ENCODE assay signal across 1 cellular context in the genomic region with DNA sequence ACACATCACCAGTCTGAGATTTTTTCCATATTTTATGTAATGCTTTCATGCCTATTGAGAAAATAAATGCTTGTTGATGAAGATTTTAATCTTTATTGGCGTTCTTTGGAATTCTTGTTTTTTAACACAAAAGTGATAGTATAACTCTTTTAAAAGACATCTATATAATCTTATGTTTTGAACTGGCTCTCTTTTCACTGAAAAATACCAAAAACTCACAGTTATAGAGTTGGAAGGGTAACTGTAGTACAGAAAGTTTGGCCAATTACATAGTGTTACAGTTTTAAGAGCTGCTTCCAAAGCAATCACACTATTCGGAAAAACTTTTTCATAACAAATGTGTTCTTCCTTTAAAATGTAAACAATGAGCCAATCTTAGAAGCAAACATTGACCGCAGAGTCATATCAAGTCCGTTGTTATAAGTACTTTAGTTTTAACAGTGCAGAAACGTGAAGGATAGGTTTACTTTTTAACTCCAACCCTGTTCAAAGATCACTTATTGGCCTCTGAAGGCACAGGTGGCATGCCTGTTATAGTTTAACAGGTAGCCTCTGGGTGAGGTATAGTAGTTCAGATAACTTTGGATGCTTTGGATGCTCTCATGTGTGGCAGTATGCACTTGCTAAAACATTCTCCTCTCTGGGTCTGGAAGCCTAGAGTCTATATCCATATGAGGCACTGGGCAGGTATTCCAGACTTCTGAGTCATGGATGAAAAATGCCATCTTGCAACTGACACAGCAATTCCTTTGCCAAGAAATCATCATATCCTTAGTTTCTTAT.
TF ChIP-seq lines count a peak whose summit lies in the region.

No MANE protein-coding gene starts in this region.

TF ChIP-seq in A549, 52 proteins besides CTCF, POLR2A, EP300 and RAD21 (continued from another document):
- TF ChIP-seq KDM1A (IDR thresholded peaks at IDR 0.05; ENCODE audit: low read depth) (no peak), FOSL2 (IDR thresholded peaks at IDR 0.05) (peak; percentile 92), FOSL2 (CRISPR knock-in tag; IDR thresholded peaks at IDR 0.05) (peak; percentile 99), CEBPB (IDR thresholded peaks at IDR 0.05) (peak; percentile 21 to 82; a peak in 3 of 4 replicates), ZC3H11A (IDR thresholded peaks at IDR 0.05) (no peak), CHD2 (IDR thresholded peaks at IDR 0.05; ENCODE audit: low read length, partially characterized antibody) (no peak), EHF (CRISPR knock-in tag; IDR thresholded peaks at IDR 0.05) (no peak), HOXA7 (CRISPR knock-in tag; IDR thresholded peaks at IDR 0.05) (peak; percentile 76), JUNB (IDR thresholded peaks at IDR 0.05) (peak; percentile 93), MYC (IDR thresholded peaks at IDR 0.05; ENCODE audit: borderline replicate concordance, low read length) (no peak), JUN (IDR thresholded peaks at IDR 0.05) (peak; percentile 86 to 92; a peak in 4 of 5 replicates), FOXS1 (CRISPR knock-in tag; IDR thresholded peaks at IDR 0.05) (peak; percentile 72; the same call in 1 of the 2 replicates), HEYL (CRISPR knock-in tag; IDR thresholded peaks at IDR 0.05) (no peak; the same call in none of the 2 replicates), TP53 (CRISPR knock-in tag; IDR thresholded peaks at IDR 0.05) (no peak), SREBF2 (IDR thresholded peaks at IDR 0.05) (no peak)
- TF ChIP-seq, protein P1, sequence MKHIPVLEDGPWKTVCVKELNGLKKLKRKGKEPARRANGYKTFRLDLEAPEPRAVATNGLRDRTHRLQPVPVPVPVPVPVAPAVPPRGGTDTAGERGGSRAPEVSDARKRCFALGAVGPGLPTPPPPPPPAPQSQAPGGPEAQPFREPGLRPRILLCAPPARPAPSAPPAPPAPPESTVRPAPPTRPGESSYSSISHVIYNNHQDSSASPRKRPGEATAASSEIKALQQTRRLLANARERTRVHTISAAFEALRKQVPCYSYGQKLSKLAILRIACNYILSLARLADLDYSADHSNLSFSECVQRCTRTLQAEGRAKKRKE (CRISPR knock-in tag; IDR thresholded peaks at IDR 0.05; ENCODE audit: low read depth): peak; percentile 64; the same call in 1 of the 2 replicates
- TF ChIP-seq, protein P2, sequence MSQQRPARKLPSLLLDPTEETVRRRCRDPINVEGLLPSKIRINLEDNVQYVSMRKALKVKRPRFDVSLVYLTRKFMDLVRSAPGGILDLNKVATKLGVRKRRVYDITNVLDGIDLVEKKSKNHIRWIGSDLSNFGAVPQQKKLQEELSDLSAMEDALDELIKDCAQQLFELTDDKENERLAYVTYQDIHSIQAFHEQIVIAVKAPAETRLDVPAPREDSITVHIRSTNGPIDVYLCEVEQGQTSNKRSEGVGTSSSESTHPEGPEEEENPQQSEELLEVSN (IDR thresholded peaks at IDR 0.05; ENCODE audit: borderline replicate concordance, low read depth): no peak
- TF ChIP-seq, protein P3, sequence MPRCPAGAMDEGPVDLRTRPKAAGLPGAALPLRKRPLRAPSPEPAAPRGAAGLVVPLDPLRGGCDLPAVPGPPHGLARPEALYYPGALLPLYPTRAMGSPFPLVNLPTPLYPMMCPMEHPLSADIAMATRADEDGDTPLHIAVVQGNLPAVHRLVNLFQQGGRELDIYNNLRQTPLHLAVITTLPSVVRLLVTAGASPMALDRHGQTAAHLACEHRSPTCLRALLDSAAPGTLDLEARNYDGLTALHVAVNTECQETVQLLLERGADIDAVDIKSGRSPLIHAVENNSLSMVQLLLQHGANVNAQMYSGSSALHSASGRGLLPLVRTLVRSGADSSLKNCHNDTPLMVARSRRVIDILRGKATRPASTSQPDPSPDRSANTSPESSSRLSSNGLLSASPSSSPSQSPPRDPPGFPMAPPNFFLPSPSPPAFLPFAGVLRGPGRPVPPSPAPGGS (IDR thresholded peaks at IDR 0.05): no peak; the same call in 1 of the 3 replicates
- TF ChIP-seq, protein P4, sequence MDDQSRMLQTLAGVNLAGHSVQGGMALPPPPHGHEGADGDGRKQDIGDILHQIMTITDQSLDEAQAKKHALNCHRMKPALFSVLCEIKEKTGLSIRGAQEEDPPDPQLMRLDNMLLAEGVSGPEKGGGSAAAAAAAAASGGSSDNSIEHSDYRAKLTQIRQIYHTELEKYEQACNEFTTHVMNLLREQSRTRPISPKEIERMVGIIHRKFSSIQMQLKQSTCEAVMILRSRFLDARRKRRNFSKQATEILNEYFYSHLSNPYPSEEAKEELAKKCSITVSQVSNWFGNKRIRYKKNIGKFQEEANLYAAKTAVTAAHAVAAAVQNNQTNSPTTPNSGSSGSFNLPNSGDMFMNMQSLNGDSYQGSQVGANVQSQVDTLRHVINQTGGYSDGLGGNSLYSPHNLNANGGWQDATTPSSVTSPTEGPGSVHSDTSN (IDR thresholded peaks at IDR 0.05): peak; percentile 46; the same call in 1 of the 2 replicates
- TF ChIP-seq, protein P5, sequence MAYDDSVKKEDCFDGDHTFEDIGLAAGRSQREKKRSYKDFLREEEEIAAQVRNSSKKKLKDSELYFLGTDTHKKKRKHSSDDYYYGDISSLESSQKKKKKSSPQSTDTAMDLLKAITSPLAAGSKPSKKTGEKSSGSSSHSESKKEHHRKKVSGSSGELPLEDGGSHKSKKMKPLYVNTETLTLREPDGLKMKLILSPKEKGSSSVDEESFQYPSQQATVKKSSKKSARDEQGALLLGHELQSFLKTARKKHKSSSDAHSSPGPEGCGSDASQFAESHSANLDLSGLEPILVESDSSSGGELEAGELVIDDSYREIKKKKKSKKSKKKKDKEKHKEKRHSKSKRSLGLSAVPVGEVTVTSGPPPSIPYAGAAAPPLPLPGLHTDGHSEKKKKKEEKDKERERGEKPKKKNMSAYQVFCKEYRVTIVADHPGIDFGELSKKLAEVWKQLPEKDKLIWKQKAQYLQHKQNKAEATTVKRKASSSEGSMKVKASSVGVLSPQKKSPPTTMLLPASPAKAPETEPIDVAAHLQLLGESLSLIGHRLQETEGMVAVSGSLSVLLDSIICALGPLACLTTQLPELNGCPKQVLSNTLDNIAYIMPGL (CRISPR knock-in tag; IDR thresholded peaks at IDR 0.05; ENCODE audit: borderline replicate concordance): no peak
TF ChIP-seq in A549: peak in this region for 16.
